In genomic region chr2:27308359-27308875, GRCh38 we compare ENCODE assay signal across 10 cellular contexts. TPM values are rescaled to one million over a fixed set of nuclear protein-coding genes. Genes with fewer than 3 reads are reported as not detected.
DNase-seq lines count a peak whose midpoint lies in the region; ATAC-seq and TF ChIP-seq lines count a peak whose summit lies in the region.
"Had no signal": no experiment of that assay in that cellular context is flagged by ENCODE, and none has a peak within 500 bp of the region (broad histone marks: within the 10 kb centered on the region; RNA-seq: fewer than 3 reads in every experiment).

UCN (minus strand) TSS chr2:27308445; CDS start chr2:27307895, 550 bp downstream.

- peaks cover 20% of the 10 kb centered on the region for H3K27me3 Mint-ChIP-seq in activated CD4-positive, alpha-beta memory T cell treated with anti-CD3 and anti-CD28 coated beads for 36 hours

- peak in 3 of 4 donors; percentile 15 to 52 (median 28) for ATAC-seq in right lobe of liver
- ATAC-seq in GM18868 (IDR thresholded peaks at IDR 0.05; ENCODE audit: unreplicated experiment) = no peak
- ATAC-seq in GM21786 (IDR thresholded peaks at IDR 0.05; ENCODE audit: unreplicated experiment) = no peak

- H3K36me3 ChIP-seq in HUES64 (ENCODE audit: insufficient read depth, low read length) (peaks cover 3% of the 10 kb centered on the region; the same call in 1 of the 2 replicates), right lobe of liver (no peaks in the 10 kb centered on the region)

- H3K4me1 Mint-ChIP-seq in activated CD4-positive, alpha-beta memory T cell treated with anti-CD3 and anti-CD28 coated beads for 36 hours (ENCODE audit: low read depth) = peaks cover 8% of the 10 kb centered on the region

- WGBS in HUES64 = 8% methylated on average over 24 of the region's 24 CpGs
- WGBS in right lobe of liver (ENCODE audit: insufficient coverage, low coverage, low lambda C conversion rate, missing lambda C conversion rate) = 20% methylated on average over 2 of the region's 24 CpGs

- H3K4me3 Mint-ChIP-seq in activated CD4-positive, alpha-beta memory T cell treated with anti-CD3 and anti-CD28 coated beads for 36 hours = no peak within 1 kb of the TSS

- no peak for TF ChIP-seq CTCF in right lobe of liver (IDR thresholded peaks at IDR 0.05)

- no peak within 1 kb of the TSS for H3K27ac Mint-ChIP-seq in activated CD4-positive, alpha-beta memory T cell treated with anti-CD3 and anti-CD28 coated beads for 36 hours

- H3K9ac ChIP-seq in HUES64 (ENCODE audit: low read depth, low read length) = no peak within 1 kb of the TSS; the same call in 1 of the 2 replicates

- no peaks in the 10 kb centered on the region for H3K9me3 Mint-ChIP-seq in activated CD4-positive, alpha-beta memory T cell treated with anti-CD3 and anti-CD28 coated beads for 36 hours

- H3K27me3 ChIP-seq in HUES64 (ENCODE audit: insufficient read depth, low read length) = peaks cover 50% of the 10 kb centered on the region
- peaks cover 0 to 11% of the 10 kb centered on the region in 2 donors for H3K27me3 ChIP-seq in right lobe of liver

- H3K4me3 ChIP-seq in HUES64 (ENCODE audit: low read length) = peak within 1 kb of the TSS; percentile 44
- H3K4me3 ChIP-seq in right lobe of liver = no peak within 1 kb of the TSS

- H3K9me3 ChIP-seq in HUES64 (ENCODE audit: insufficient read depth, low read depth, low read length) (no peaks in the 10 kb centered on the region), right lobe of liver (no peaks in the 10 kb centered on the region)

- H3K4me1 ChIP-seq in HUES64 (ENCODE audit: insufficient read depth, low read length) (0 out of 2 replicates have a peak, but pooled peaks cover 6% of the 10 kb centered on the region), right lobe of liver (peaks cover 0 to 21% (median 0%) of the 10 kb centered on the region in 4 donors)

- intact Hi-C loops in right lobe of liver (cut with DNase I) = loop anchor here in 1 of 2 donors (10.0 kb wide), 1 partner anchor 54 kb away; no protein-coding TSS in a partner anchor
- intact Hi-C loops in activated CD4-positive, alpha-beta memory T cell treated with anti-CD3 and anti-CD28 coated beads for 36 hours (cut with micrococcal nuclease) = no loop called here

- POLR2A ChIA-PET in activated CD4-positive, alpha-beta memory T cell treated with anti-CD3 and anti-CD28 coated beads for 36 hours (lab: Charles Lee) = no interaction called here

- H3K27ac ChIP-seq in HUES64 (ENCODE audit: low read depth, low read length) = no peak within 1 kb of the TSS
- H3K27ac ChIP-seq in right lobe of liver = no peak within 1 kb of the TSS

- H3K36me3 Mint-ChIP-seq in activated CD4-positive, alpha-beta memory T cell treated with anti-CD3 and anti-CD28 coated beads for 36 hours = peaks cover 28% of the 10 kb centered on the region

- TF ChIP-seq POLR2A in right lobe of liver (IDR thresholded peaks at IDR 0.05) = no peak

- DNase-seq in AG08395 (ENCODE audit: low spot score) (peak; percentile 47), ecto neural progenitor cell (ENCODE audit: low spot score) (peak; percentile 84), right lobe of liver (peak in 1 of 3 donors; percentile 56), CD1c-positive myeloid dendritic cell (ENCODE audit: extremely low spot score) (no peak)
- no peak for DNase-seq in activated CD4-positive, alpha-beta memory T cell treated with anti-CD3 and anti-CD28 coated beads for 36 hours
- DNase-seq: nucleus accumbens had no signal

- CTCF ChIA-PET in activated CD4-positive, alpha-beta memory T cell treated with anti-CD3 and anti-CD28 coated beads for 36 hours (lab: Charles Lee) = no interaction called here

RNA-seq across cellular contexts. Expression of gene UCN, which starts in this region (rescaled TPM):
- not detected for polyA plus RNA-seq in HUES64 (2013, experiment 1 of 2)
- 0.57 TPM for polyA plus RNA-seq in HUES64 (2013, experiment 2 of 2)
- total RNA-seq in right lobe of liver = 1 to 10 TPM in 5 of 6 experiments, under 1 TPM in 1; 0.88 to 4.3 (median 1.6) TPM
- 1 to 10 TPM; 1.8 to 1.9 TPM for total RNA-seq in activated CD4-positive, alpha-beta memory T cell treated with anti-CD3 and anti-CD28 coated beads for 36 hours
- total RNA-seq: H4 had no signal

Comparison
In these comparisons a context has a peak if more than half of its experiments do, and no peak if none do; other contexts are left out.
1. DNase-seq: peak in AG08395 (single experiment) and ecto neural progenitor cell (single experiment); none in activated CD4-positive, alpha-beta memory T cell treated with anti-CD3 and anti-CD28 coated beads for 36 hours (single experiment) and CD1c-positive myeloid dendritic cell (single experiment).
2. ATAC-seq: peak in right lobe of liver (3 of 4); none in GM18868 (single experiment) and GM21786 (single experiment).